8 cellular contexts compared by ENCODE assay signal in the genomic region with DNA sequence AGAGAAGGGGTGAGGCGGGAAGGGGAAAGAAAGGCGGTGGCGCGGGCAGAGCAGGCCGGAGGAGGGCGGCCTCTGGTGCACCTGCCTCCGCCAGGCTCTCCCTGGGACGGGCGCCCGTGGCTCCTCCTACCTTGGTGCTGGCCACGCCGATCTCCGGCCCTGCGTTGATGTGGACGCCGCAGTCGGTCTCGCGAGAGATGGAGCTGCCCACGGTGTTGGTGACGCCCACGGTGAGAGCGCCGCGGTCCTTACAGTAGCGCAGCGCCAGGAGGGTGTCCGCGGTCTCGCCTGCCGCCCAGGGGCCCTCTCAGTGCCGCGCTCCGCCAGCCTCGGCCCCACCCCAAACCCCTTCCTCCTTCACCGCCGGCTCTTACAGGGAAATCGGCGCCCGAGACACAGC. TPM values are rescaled to one million over a fixed set of nuclear protein-coding genes. Genes with fewer than 3 reads are reported as not detected.
DNase-seq lines count a peak whose midpoint lies in the region; ATAC-seq, FAIRE-seq and TF ChIP-seq lines count a peak whose summit lies in the region.

No MANE protein-coding gene starts in this region.

- TF ChIP-seq RAD21 in liver (IDR thresholded peaks at IDR 0.05), result no peak

- H3K36me3 ChIP-seq in liver (ENCODE audit: control insufficient read depth in 4 of 4, insufficient read depth in 3 of 4, low read depth in 1 of 4, low read length in 3 of 4), result no peaks in the 10 kb centered on the region

- H3K27ac Mint-ChIP-seq in activated naive CD8-positive, alpha-beta T cell treated with anti-CD3 and anti-CD28 coated beads for 36 hours, result no peak overlapping the region

- DNase-seq in NCI-H2227 treated with DMSO at 0.1 percent for 48 hours (lab: John Stamatoyannopoulos, UW), result peak; percentile 79
- DNase-seq in activated naive CD8-positive, alpha-beta T cell treated with anti-CD3 and anti-CD28 coated beads for 36 hours, result peak; percentile 82
- DNase-seq in substantia nigra (lab: John Stamatoyannopoulos, UW), result peak in 25 of 49 donors; percentile 10 to 89 (median 48)
- no peak for DNase-seq in iPS-NIHi7 (ENCODE audit: extremely low spot score)
- no peak for DNase-seq in NCI-H2171 treated with DMSO at 0.1 percent for 48 hours (lab: John Stamatoyannopoulos, UW)
- DNase-seq in GM12891 (ENCODE audit: insufficient read length, low spot score), result no peak

- peak overlapping the region; percentile 18 to 66 (median 37) for H3K4me3 ChIP-seq in liver (ENCODE audit: low read depth in 1 of 3, low read length in 3 of 3)

- ATAC-seq in GM21515 (IDR thresholded peaks at IDR 0.05; ENCODE audit: unreplicated experiment), result peak; percentile 84

- no peaks in the 10 kb centered on the region for H3K36me3 Mint-ChIP-seq in activated naive CD8-positive, alpha-beta T cell treated with anti-CD3 and anti-CD28 coated beads for 36 hours

- no peak for TF ChIP-seq POLR2A in GM12891 (IDR thresholded peaks at IDR 0.05; ENCODE audit: low read depth, low read length)

- H3K27ac ChIP-seq in liver (ENCODE audit: low read depth in 1 of 2, low read length in 2 of 2) (no peak overlapping the region), substantia nigra (ENCODE audit: low read depth, low read length, poor library complexity, severe bottlenecking) (no peak overlapping the region)

- H3K4me1 Mint-ChIP-seq in activated naive CD8-positive, alpha-beta T cell treated with anti-CD3 and anti-CD28 coated beads for 36 hours, result no peaks in the 10 kb centered on the region

- no peaks in the 10 kb centered on the region for H3K27me3 Mint-ChIP-seq in activated naive CD8-positive, alpha-beta T cell treated with anti-CD3 and anti-CD28 coated beads for 36 hours

- no peak for FAIRE-seq in GM12891 (lab: Jason Lieb, UNC)

- peaks cover 0 to 11% (median 6%) of the 10 kb centered on the region in 4 donors for H3K4me1 ChIP-seq in liver (ENCODE audit: control insufficient read depth in 4 of 4, insufficient read depth in 4 of 4, low read length in 3 of 4)

- no peaks in the 10 kb centered on the region for H3K9me3 Mint-ChIP-seq in activated naive CD8-positive, alpha-beta T cell treated with anti-CD3 and anti-CD28 coated beads for 36 hours

- TF ChIP-seq CTCF in liver (IDR thresholded peaks at IDR 0.05; ENCODE audit: low read depth, low read length, missing input control), result no peak

- peak overlapping the region; percentile 73 for H3K4me3 Mint-ChIP-seq in activated naive CD8-positive, alpha-beta T cell treated with anti-CD3 and anti-CD28 coated beads for 36 hours

- no peaks in the 10 kb centered on the region for H3K9me3 ChIP-seq in liver (ENCODE audit: control insufficient read depth in 4 of 4, low read length in 3 of 4)

- no peak overlapping the region for H3K9ac ChIP-seq in liver (ENCODE audit: low read depth in 1 of 2, low read length in 2 of 2)

- WGBS in liver, result 66% methylated on average over 40 of the region's 40 CpGs

- H3K27me3 ChIP-seq in liver (ENCODE audit: control insufficient read depth in 4 of 4, insufficient read depth in 4 of 4, low read length in 3 of 4), result no peaks in the 10 kb centered on the region

TF ChIP-seq in liver, 16 proteins besides CTCF, POLR2A, EP300 and RAD21:
- TF ChIP-seq, protein P1, sequence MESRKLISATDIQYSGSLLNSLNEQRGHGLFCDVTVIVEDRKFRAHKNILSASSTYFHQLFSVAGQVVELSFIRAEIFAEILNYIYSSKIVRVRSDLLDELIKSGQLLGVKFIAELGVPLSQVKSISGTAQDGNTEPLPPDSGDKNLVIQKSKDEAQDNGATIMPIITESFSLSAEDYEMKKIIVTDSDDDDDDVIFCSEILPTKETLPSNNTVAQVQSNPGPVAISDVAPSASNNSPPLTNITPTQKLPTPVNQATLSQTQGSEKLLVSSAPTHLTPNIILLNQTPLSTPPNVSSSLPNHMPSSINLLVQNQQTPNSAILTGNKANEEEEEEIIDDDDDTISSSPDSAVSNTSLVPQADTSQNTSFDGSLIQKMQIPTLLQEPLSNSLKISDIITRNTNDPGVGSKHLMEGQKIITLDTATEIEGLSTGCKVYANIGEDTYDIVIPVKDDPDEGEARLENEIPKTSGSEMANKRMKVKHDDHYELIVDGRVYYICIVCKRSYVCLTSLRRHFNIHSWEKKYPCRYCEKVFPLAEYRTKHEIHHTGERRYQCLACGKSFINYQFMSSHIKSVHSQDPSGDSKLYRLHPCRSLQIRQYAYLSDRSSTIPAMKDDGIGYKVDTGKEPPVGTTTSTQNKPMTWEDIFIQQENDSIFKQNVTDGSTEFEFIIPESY (IDR thresholded peaks at IDR 0.05), result peak; percentile 98
- TF ChIP-seq JUND (IDR thresholded peaks at IDR 0.05), result no peak

TF ChIP-seq in GM12891, 5 proteins besides CTCF, POLR2A, EP300 and RAD21:
- TF ChIP-seq POLR2AphosphoS5 (IDR thresholded peaks at IDR 0.05; ENCODE audit: low read depth, low read length), result no peak
- TF ChIP-seq TAF1 (IDR thresholded peaks at IDR 0.05; ENCODE audit: low read depth, low read length), result no peak
- no peak for TF ChIP-seq SPI1 (IDR thresholded peaks at IDR 0.05; ENCODE audit: low read depth, low read length)
- no peak for TF ChIP-seq PAX5 (IDR thresholded peaks at IDR 0.05; ENCODE audit: insufficient read depth, low read length, severe bottlenecking)
- no peak for TF ChIP-seq POU2F2 (IDR thresholded peaks at IDR 0.05; ENCODE audit: low read depth, low read length)

RNA-seq across cellular contexts. Expression of a gene that starts 21.8 kb away (rescaled TPM):
- 10 to 100 TPM; 39.5 to 39.7 TPM for total RNA-seq in activated naive CD8-positive, alpha-beta T cell treated with anti-CD3 and anti-CD28 coated beads for 36 hours
- 10 to 100 TPM; 16.8 to 22.7 TPM for total RNA-seq in liver
- polyA plus RNA-seq in liver, result 1 to 10 TPM; 3.8 to 8.7 TPM
- 9.8 TPM for polyA plus RNA-seq in GM12891 (2012; ENCODE audit: low read depth, missing spikeins)

RNA-seq across cellular contexts. Expression of a gene that starts 39.5 kb away (rescaled TPM):
- under 1 TPM; 0.10 to 0.18 TPM for total RNA-seq in activated naive CD8-positive, alpha-beta T cell treated with anti-CD3 and anti-CD28 coated beads for 36 hours
- total RNA-seq in liver, result 1 to 10 TPM in 1 of 2 donors, under 1 TPM in 1; 0.37 to 1.8 TPM
- under 1 TPM; 0.32 to 0.71 TPM for polyA plus RNA-seq in liver
- polyA plus RNA-seq in GM12891 (2012; ENCODE audit: low read depth, missing spikeins), result 0.72 TPM

Comparison
In these comparisons a context has a peak if more than half of its experiments do, and no peak if none do; other contexts are left out.
1. DNase-seq: peak in NCI-H2227 treated with DMSO at 0.1 percent for 48 hours (single experiment), activated naive CD8-positive, alpha-beta T cell treated with anti-CD3 and anti-CD28 coated beads for 36 hours (single experiment) and substantia nigra (25 of 49); none in iPS-NIHi7 (single experiment), NCI-H2171 treated with DMSO at 0.1 percent for 48 hours (single experiment) and GM12891 (single experiment).